1 cellular context compared by ENCODE assay signal in genomic region chr21:45592208-45592619, GRCh38.
TF ChIP-seq lines count a peak whose summit lies in the region.

No MANE protein-coding gene starts in this region.

TF ChIP-seq in K562, 482 proteins besides CTCF, POLR2A, EP300 and RAD21 (continued from another document and continues in another):
- TF ChIP-seq, protein P1, sequence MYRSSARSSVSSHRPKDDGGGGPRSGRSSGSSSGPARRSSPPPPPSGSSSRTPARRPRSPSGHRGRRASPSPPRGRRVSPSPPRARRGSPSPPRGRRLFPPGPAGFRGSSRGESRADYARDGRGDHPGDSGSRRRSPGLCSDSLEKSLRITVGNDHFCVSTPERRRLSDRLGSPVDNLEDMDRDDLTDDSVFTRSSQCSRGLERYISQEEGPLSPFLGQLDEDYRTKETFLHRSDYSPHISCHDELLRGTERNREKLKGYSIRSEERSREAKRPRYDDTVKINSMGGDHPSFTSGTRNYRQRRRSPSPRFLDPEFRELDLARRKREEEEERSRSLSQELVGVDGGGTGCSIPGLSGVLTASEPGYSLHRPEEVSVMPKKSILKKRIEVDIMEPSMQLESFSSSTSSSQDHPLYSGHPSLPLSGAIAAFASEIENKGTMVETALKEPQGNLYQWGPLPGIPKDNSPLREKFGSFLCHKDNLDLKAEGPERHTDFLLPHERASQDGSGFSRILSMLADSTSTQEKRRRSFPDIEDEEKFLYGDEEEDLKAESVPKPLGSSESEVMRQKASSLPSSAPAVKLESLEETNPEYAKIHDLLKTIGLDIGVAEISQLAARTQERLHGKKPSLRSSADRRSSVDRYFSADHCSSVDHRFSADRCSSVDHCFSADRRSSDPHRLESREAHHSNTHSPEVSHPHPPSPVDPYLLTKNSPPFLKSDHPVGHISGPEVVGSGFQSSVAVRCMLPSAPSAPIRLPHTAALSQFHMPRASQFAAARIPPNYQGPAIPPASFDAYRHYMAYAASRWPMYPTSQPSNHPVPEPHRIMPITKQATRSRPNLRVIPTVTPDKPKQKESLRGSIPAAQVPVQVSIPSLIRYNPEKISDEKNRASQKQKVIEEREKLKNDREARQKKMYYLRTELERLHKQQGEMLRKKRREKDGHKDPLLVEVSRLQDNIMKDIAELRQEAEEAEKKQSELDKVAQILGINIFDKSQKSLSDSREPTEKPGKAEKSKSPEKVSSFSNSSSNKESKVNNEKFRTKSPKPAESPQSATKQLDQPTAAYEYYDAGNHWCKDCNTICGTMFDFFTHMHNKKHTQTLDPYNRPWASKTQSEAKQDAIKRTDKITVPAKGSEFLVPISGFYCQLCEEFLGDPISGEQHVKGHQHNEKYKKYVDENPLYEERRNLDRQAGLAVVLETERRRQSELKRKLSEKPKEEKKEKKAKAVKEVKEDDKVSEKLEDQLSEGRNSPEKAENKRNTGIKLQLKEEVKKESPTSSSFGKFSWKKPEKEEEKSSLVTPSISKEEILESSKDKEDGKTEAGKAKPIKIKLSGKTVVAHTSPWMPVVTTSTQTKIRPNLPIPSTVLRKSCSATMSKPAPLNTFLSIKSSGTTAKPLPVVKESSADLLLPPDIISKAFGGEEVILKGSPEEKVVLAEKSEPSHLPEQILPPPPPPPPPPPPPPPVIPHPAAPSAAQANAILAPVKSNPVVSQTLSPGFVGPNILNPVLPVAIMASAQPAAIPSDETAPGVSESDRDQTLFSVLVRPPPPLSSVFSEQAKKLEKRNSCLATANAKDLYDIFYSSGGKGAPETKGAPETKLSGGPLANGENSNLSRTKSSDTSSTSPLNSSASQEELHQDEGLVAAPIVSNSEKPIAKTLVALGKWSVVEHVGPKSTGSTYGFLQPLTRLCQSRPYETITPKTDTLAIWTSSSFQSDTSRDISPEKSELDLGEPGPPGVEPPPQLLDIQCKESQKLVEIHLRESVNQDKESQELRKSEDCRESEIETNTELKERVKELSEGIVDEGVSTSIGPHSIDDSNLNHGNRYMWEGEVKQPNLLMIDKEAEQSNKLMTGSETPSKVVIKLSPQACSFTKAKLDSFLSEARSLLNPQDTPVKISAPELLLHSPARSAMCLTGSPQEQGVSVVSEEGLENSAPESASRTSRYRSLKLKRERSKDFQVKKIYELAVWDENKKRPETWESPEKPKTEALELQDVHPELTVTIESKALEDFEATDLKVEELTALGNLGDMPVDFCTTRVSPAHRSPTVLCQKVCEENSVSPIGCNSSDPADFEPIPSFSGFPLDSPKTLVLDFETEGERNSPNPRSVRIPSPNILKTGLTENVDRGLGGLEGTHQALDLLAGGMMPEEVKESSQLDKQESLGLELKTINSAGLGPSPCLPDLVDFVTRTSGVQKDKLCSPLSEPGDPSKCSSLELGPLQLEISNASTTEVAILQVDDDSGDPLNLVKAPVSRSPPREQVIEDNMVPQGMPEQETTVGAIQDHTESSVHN (IDR thresholded peaks at IDR 0.05; ENCODE audit: borderline replicate concordance in 1 of 2, low read depth in 1 of 2), result peak in 1 of 2 experiments; percentile 92; a peak in 2 of 4 replicates
- no peak for TF ChIP-seq TEAD2 (tag; IDR thresholded peaks at IDR 0.05)
- no peak for TF ChIP-seq ZNF23 (CRISPR knock-in tag; IDR thresholded peaks at IDR 0.05)
- TF ChIP-seq ZNF76 (CRISPR knock-in tag; IDR thresholded peaks at IDR 0.05; ENCODE audit: borderline replicate concordance), result no peak
- TF ChIP-seq ZNF143 (CRISPR knock-in tag; IDR thresholded peaks at IDR 0.05), result peak; percentile 64
- TF ChIP-seq CREBBP (IDR thresholded peaks at IDR 0.05; ENCODE audit: low read depth, low read length), result no peak
- TF ChIP-seq RBM17 (IDR thresholded peaks at IDR 0.05; ENCODE audit: borderline replicate concordance, low read depth, low read length), result no peak
- TF ChIP-seq RUNX1 (IDR thresholded peaks at IDR 0.05; ENCODE audit: low read depth), result no peak
- no peak for TF ChIP-seq THRA (IDR thresholded peaks at IDR 0.05)
- no peak for TF ChIP-seq CBX1 (IDR thresholded peaks at IDR 0.05; ENCODE audit: low read depth)
- TF ChIP-seq ELF2 (CRISPR knock-in tag; IDR thresholded peaks at IDR 0.05), result no peak
- no peak for TF ChIP-seq ZNF518B (CRISPR knock-in tag; IDR thresholded peaks at IDR 0.05)
- TF ChIP-seq CCNT2 (IDR thresholded peaks at IDR 0.05; ENCODE audit: borderline replicate concordance, extremely low read depth, insufficient read length, low read depth, low read length), result no peak
- no peak for TF ChIP-seq ZNF551 (CRISPR knock-in tag; IDR thresholded peaks at IDR 0.05)
- no peak for TF ChIP-seq RBM34 (IDR thresholded peaks at IDR 0.05; ENCODE audit: borderline replicate concordance, insufficient read depth, low read length)
- TF ChIP-seq, protein P2, sequence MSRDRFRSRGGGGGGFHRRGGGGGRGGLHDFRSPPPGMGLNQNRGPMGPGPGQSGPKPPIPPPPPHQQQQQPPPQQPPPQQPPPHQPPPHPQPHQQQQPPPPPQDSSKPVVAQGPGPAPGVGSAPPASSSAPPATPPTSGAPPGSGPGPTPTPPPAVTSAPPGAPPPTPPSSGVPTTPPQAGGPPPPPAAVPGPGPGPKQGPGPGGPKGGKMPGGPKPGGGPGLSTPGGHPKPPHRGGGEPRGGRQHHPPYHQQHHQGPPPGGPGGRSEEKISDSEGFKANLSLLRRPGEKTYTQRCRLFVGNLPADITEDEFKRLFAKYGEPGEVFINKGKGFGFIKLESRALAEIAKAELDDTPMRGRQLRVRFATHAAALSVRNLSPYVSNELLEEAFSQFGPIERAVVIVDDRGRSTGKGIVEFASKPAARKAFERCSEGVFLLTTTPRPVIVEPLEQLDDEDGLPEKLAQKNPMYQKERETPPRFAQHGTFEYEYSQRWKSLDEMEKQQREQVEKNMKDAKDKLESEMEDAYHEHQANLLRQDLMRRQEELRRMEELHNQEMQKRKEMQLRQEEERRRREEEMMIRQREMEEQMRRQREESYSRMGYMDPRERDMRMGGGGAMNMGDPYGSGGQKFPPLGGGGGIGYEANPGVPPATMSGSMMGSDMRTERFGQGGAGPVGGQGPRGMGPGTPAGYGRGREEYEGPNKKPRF (IDR thresholded peaks at IDR 0.05; ENCODE audit: low read depth, low read length), result no peak
- no peak for TF ChIP-seq ZNF644 (tag; IDR thresholded peaks at IDR 0.05; ENCODE audit: low read depth)
- no peak for TF ChIP-seq ZNF347 (CRISPR knock-in tag; IDR thresholded peaks at IDR 0.05; ENCODE audit: low read depth)
- TF ChIP-seq DACH1 (IDR thresholded peaks at IDR 0.05; ENCODE audit: partially characterized antibody), result no peak
- TF ChIP-seq, protein P3, sequence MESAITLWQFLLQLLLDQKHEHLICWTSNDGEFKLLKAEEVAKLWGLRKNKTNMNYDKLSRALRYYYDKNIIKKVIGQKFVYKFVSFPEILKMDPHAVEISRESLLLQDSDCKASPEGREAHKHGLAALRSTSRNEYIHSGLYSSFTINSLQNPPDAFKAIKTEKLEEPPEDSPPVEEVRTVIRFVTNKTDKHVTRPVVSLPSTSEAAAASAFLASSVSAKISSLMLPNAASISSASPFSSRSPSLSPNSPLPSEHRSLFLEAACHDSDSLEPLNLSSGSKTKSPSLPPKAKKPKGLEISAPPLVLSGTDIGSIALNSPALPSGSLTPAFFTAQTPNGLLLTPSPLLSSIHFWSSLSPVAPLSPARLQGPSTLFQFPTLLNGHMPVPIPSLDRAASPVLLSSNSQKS (CRISPR knock-in tag; IDR thresholded peaks at IDR 0.05), result no peak
- TF ChIP-seq MAFF (IDR thresholded peaks at IDR 0.05; ENCODE audit: low read length), result peak; percentile 88
- no peak for TF ChIP-seq TCF7 (IDR thresholded peaks at IDR 0.05; ENCODE audit: borderline replicate concordance)
- no peak for TF ChIP-seq ZNF436 (CRISPR knock-in tag; IDR thresholded peaks at IDR 0.05)
- TF ChIP-seq HNRNPL (IDR thresholded peaks at IDR 0.05; ENCODE audit: low read depth, low read length), result no peak
- TF ChIP-seq ZNF785 (CRISPR knock-in tag; IDR thresholded peaks at IDR 0.05), result no peak
- no peak for TF ChIP-seq BRF2 (IDR thresholded peaks at IDR 0.05; ENCODE audit: borderline replicate concordance, insufficient read depth, insufficient read length)
- peak; percentile 13; the same call in 1 of the 2 replicates for TF ChIP-seq LEF1 (IDR thresholded peaks at IDR 0.05)
- TF ChIP-seq ZKSCAN1 (IDR thresholded peaks at IDR 0.05; ENCODE audit: low read depth, low read length), result no peak
- TF ChIP-seq OTX1 (CRISPR knock-in tag; IDR thresholded peaks at IDR 0.05), result no peak
- no peak for TF ChIP-seq PATZ1 (CRISPR knock-in tag; IDR thresholded peaks at IDR 0.05; ENCODE audit: borderline replicate concordance)
- TF ChIP-seq, protein P4, sequence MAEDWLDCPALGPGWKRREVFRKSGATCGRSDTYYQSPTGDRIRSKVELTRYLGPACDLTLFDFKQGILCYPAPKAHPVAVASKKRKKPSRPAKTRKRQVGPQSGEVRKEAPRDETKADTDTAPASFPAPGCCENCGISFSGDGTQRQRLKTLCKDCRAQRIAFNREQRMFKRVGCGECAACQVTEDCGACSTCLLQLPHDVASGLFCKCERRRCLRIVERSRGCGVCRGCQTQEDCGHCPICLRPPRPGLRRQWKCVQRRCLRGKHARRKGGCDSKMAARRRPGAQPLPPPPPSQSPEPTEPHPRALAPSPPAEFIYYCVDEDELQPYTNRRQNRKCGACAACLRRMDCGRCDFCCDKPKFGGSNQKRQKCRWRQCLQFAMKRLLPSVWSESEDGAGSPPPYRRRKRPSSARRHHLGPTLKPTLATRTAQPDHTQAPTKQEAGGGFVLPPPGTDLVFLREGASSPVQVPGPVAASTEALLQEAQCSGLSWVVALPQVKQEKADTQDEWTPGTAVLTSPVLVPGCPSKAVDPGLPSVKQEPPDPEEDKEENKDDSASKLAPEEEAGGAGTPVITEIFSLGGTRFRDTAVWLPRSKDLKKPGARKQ (CRISPR knock-in tag; IDR thresholded peaks at IDR 0.05), result no peak
- TF ChIP-seq, protein P5, sequence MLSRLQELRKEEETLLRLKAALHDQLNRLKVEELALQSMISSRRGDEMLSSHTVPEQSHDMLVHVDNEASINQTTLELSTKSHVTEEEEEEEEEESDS (CRISPR knock-in tag; IDR thresholded peaks at IDR 0.05), result no peak
- TF ChIP-seq ZNF699 (CRISPR knock-in tag; IDR thresholded peaks at IDR 0.05; ENCODE audit: insufficient replicate concordance), result no peak
